16 cellular contexts compared by ENCODE assay signal in genomic region chr13:113119822-113120189, GRCh38. TPM values are rescaled to one million over a fixed set of nuclear protein-coding genes. Genes with fewer than 3 reads are reported as not detected.
DNase-seq lines count a peak whose midpoint lies in the region; ATAC-seq and TF ChIP-seq lines count a peak whose summit lies in the region.
"Had no signal": no experiment of that assay in that cellular context is flagged by ENCODE, and none has a peak within 500 bp of the region (broad histone marks: within the 10 kb centered on the region; RNA-seq: fewer than 3 reads in every experiment).

No MANE protein-coding gene starts in this region.

- H3K27ac ChIP-seq in prostate gland, result no peak overlapping the region
- H3K27ac ChIP-seq: A549, GM23248 had no signal

- H3K4me3 ChIP-seq in prostate gland, result no peak overlapping the region
- H3K4me3 ChIP-seq: A549, GM23248 had no signal

- no peaks in the 10 kb centered on the region for H3K4me1 ChIP-seq in prostate gland (replicated peaks)
- H3K4me1 ChIP-seq: A549 had no signal

- WGBS in prostate gland, result 88% methylated on average over 7 of the region's 7 CpGs

- DNase-seq in NCI-H146 treated with DMSO at 0.1 percent for 48 hours (lab: John Stamatoyannopoulos, UW; ENCODE audit: unreplicated experiment), result peak; percentile 13
- DNase-seq in ecto neural progenitor cell (ENCODE audit: low spot score), result peak; percentile 23
- peak; percentile 36 for DNase-seq in left lobe of liver (ENCODE audit: low spot score)
- peak; percentile 12 for DNase-seq in sciatic nerve (ENCODE audit: low spot score)
- DNase-seq in GM19240 (ENCODE audit: insufficient read length, low spot score), result no peak
- no peak for DNase-seq in activated naive CD4-positive, alpha-beta T cell (lab: John Stamatoyannopoulos, UW)
- DNase-seq in prostate gland (ENCODE audit: low spot score), result no peak
- DNase-seq: CD8-positive, alpha-beta memory T cell; DND-41; GDM1; GM23248; H9 had no signal

- ATAC-seq in left lobe of liver (no peak), sciatic nerve (no peak), GM21423 (IDR thresholded peaks at IDR 0.05; ENCODE audit: unreplicated experiment) (no peak)
- ATAC-seq: A549, HepG2 had no signal

- no peaks in the 10 kb centered on the region for H3K27me3 ChIP-seq in prostate gland (replicated peaks; ENCODE audit: insufficient read depth)

- H3K36me3 ChIP-seq in prostate gland, result no peaks in the 10 kb centered on the region

- intact Hi-C loops in sciatic nerve (cut with DNase I), result no loop called here
- intact Hi-C loops in prostate gland (cut with DNase I), result no loop called here

- no peak for TF ChIP-seq CTCF in prostate gland (IDR thresholded peaks at IDR 0.05)

- H3K9me3 ChIP-seq in prostate gland, result no peaks in the 10 kb centered on the region
- H3K9me3 ChIP-seq: A549, Caco-2 had no signal

- TF ChIP-seq POLR2A in prostate gland (IDR thresholded peaks at IDR 0.05), result no peak

RNA-seq across cellular contexts. Expression of gene F10, which starts 2.8 kb away (rescaled TPM):
- 124 TPM for total RNA-seq in left lobe of liver
- total RNA-seq in sciatic nerve, result 14.2 TPM
- total RNA-seq in prostate gland, result 10 to 100 TPM; 10.2 to 48.0 TPM
- total RNA-seq: CD8-positive, alpha-beta memory T cell had no signal

RNA-seq across cellular contexts. Expression of gene F7, which starts 14.2 kb away (rescaled TPM):
- total RNA-seq in left lobe of liver (99.6 TPM), sciatic nerve (0.27 TPM), prostate gland (1 to 10 TPM in 1 of 2 donors, not detected in 1; 2.7 TPM)
- total RNA-seq: GM23248 had no signal

RNA-seq across cellular contexts. Expression of gene PROZ, which starts 38.6 kb away (rescaled TPM):
- 50.2 TPM for total RNA-seq in left lobe of liver
- total RNA-seq in sciatic nerve, result not detected
- not detected for total RNA-seq in prostate gland
- total RNA-seq: Caco-2; CD8-positive, alpha-beta memory T cell; GM23248; H9 had no signal

Comparison
In these comparisons a context has a peak if more than half of its experiments do, and no peak if none do; other contexts are left out.
1. DNase-seq: peak in NCI-H146 treated with DMSO at 0.1 percent for 48 hours (single experiment), ecto neural progenitor cell (single experiment), left lobe of liver (single experiment) and sciatic nerve (single experiment); none in GM19240 (single experiment), activated naive CD4-positive, alpha-beta T cell (0 of 4) and prostate gland (single experiment).
2. RNA of gene F7, which starts 14.2 kb away (total RNA-seq): 99.6 TPM in left lobe of liver (single experiment); 2.7 TPM in prostate gland and 0.27 TPM in sciatic nerve (single experiment); every median in the first group is over 10 times any median in the second.
3. RNA of gene PROZ, which starts 38.6 kb away (total RNA-seq): 50.2 TPM in left lobe of liver (single experiment); not detected in sciatic nerve (single experiment) and not detected in prostate gland; every median in the first group is over 10 times any median in the second.